In the genomic region with DNA sequence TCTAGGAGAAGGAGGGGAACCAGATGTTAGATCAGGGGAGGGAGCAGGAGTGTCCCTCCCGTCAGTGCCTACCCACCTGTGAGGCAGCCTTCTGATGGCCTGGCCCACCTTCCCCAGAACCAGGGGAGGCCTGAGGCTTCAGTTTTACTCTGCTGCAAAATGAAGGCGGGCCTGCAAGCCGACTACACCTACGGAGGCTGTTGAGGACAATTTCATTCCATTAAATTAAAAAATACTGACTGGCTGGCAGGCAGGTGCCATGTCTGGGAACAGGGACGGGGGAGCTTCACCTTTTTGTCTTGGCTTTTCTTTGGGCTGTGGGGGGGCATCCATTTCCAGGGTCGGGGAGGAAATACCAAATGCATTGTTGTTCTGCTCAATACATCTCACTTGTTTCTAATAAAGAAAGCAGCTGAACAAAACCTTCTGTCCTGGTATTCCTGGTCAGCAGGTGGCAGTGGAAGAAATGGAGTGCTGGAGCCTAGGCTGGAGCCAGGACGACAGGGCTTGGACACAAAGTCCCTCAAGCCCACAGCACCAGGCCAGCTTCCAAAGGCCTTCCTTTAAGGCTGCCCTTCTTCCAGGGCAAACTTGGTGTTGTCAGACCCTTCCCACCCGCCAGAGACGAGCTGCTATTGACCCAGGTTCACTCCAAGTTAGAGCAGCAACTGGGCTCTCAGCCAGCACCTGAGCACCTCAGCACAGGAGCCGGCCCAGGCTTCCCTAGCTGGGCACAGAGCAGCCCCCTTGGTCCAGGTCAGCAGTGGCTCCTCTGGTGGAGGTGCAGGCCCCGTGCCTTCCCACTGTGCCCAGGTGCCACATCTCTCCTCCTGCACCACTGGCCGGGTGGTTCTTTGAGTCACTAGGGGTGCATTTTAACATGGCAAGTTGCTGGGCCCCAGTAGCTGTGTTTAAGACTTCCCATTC, we compare ENCODE assay signal across 14 cellular contexts. TPM values are rescaled to one million over a fixed set of nuclear protein-coding genes. Genes with fewer than 3 reads are reported as not detected.
A peak's percentile ranks its signal among the peaks of the same experiment; 100 is the strongest.
DNase-seq lines count a peak whose midpoint lies in the region; ATAC-seq and TF ChIP-seq lines count a peak whose summit lies in the region.
"Had no signal": no experiment of that assay in that cellular context is flagged by ENCODE, and none has a peak within 500 bp of the region (broad histone marks: within the 10 kb centered on the region; RNA-seq: fewer than 3 reads in every experiment).

No MANE protein-coding gene starts in this region.

- H3K9me3 Mint-ChIP-seq in mesothelial cell of epicardium (no peaks in the 10 kb centered on the region), natural killer cell (no peaks in the 10 kb centered on the region)
- H3K9me3 Mint-ChIP-seq in activated T-helper 2 cell treated with anti-CD3 and anti-CD28 coated beads, Interferon-gamma antibody, Interleukin-2, Interleukin-4, amounts not matched to agents 10 μg/mL and 5 μg/mL and 100 μg/mL, durations not matched to agents 14 hours and 24 hours and 36 hours, result no peaks in the 10 kb centered on the region

- BruUV-seq in A673 (replicated peaks; lab: Mats Ljungman, UMichigan), result no TSS peak

- H3K27me3 ChIP-seq in AG04450 (ENCODE audit: control insufficient read depth, insufficient read depth, low read length) (no peaks in the 10 kb centered on the region), dorsolateral prefrontal cortex (no peaks in the 10 kb centered on the region), A673 (replicated peaks; ENCODE audit: insufficient read depth, low read depth, low read length, poor library complexity) (no peaks in the 10 kb centered on the region)

- intact Hi-C loops in dorsolateral prefrontal cortex (cut with DNase I), result no loop called here
- intact Hi-C loops in A673 (cut with micrococcal nuclease; ENCODE audit: unreplicated experiment), result no loop called here
- intact Hi-C loops in activated T-helper 2 cell treated with anti-CD3 and anti-CD28 coated beads, Interferon-gamma antibody, Interleukin-2, Interleukin-4, amounts not matched to agents 10 μg/mL and 5 μg/mL and 100 μg/mL, durations not matched to agents 14 hours and 24 hours and 36 hours (cut with micrococcal nuclease), result no loop called here
- intact Hi-C loops in natural killer cell (cut with micrococcal nuclease), result no loop called here

- no peak for ATAC-seq in natural killer cell

- peaks cover 10% of the 10 kb centered on the region for H3K36me3 ChIP-seq in A673 (ENCODE audit: insufficient read depth, low read length, poor library complexity, severe bottlenecking)

- TF ChIP-seq CTCF in AG04450 (IDR thresholded peaks at IDR 0.05; ENCODE audit: low read depth, low read length), result 0 out of 2 replicates have a peak, but pooled peaks have one; percentile 7
- TF ChIP-seq CTCF in dorsolateral prefrontal cortex (IDR thresholded peaks at IDR 0.05 in 54 of 56, conservative IDR thresholded peaks at IDR 0.05 in 2 of 56; ENCODE audit: low read depth in 1 of 56, partially characterized antibody in 56 of 56), result no peak
- no peak for TF ChIP-seq CTCF in mesothelial cell of epicardium (IDR thresholded peaks at IDR 0.05; ENCODE audit: unreplicated experiment)
- TF ChIP-seq CTCF in A673 (conservative IDR thresholded peaks at IDR 0.05; ENCODE audit: low read depth, low read length), result no peak
- TF ChIP-seq CTCF in natural killer cell (IDR thresholded peaks at IDR 0.05), result no peak

- H3K27ac ChIP-seq in AG04450 (ENCODE audit: low read depth, low read length) (peak overlapping the region; percentile 21), dorsolateral prefrontal cortex (peak overlapping the region in 41 of 59 donors; percentile 2 to 86 (median 53)), A673 (ENCODE audit: low read depth, low read length, poor library complexity, severe bottlenecking) (no peak overlapping the region)

- no peak for DNase-seq in AG04450 (ENCODE audit: low read depth, low spot score)
- DNase-seq in NCI-H460 (ENCODE audit: extremely low read depth, low read depth), result peak; percentile 54
- DNase-seq in dorsolateral prefrontal cortex, result no peak
- no peak for DNase-seq in mesothelial cell of epicardium (ENCODE audit: low spot score in 2 of 2, unreplicated experiment in 2 of 2)
- no peak for DNase-seq in effector CD8-positive, alpha-beta T cell (lab: John Stamatoyannopoulos, UW)
- DNase-seq in A673 (ENCODE audit: low spot score), result no peak
- DNase-seq in activated T-helper 2 cell treated with anti-CD3 and anti-CD28 coated beads, Interferon-gamma antibody, Interleukin-2, Interleukin-4, amounts not matched to agents 10 μg/mL and 5 μg/mL and 100 μg/mL, durations not matched to agents 14 hours and 24 hours and 36 hours (ENCODE audit: low spot score), result no peak
- DNase-seq in natural killer cell, result no peak
- DNase-seq: activated CD4-positive, alpha-beta T cell treated with anti-CD3 and anti-CD28 coated beads for 48 hours; activated effector memory CD4-positive, alpha-beta T cell treated with Interleukin-2 at 50 U/mL for 16 hours; hippocampal formation; NCI-H1105 treated with DMSO at 0.1 percent for 48 hours; SW 1271; trophoblast cell had no signal

- H3K27me3 Mint-ChIP-seq in mesothelial cell of epicardium (ENCODE audit: low read depth), result no peaks in the 10 kb centered on the region
- H3K27me3 Mint-ChIP-seq in activated T-helper 2 cell treated with anti-CD3 and anti-CD28 coated beads, Interferon-gamma antibody, Interleukin-2, Interleukin-4, amounts not matched to agents 10 μg/mL and 5 μg/mL and 100 μg/mL, durations not matched to agents 14 hours and 24 hours and 36 hours (ENCODE audit: low read depth), result no peaks in the 10 kb centered on the region
- no peaks in the 10 kb centered on the region for H3K27me3 Mint-ChIP-seq in natural killer cell (ENCODE audit: low read depth in 2 of 2)

- H3K36me3 Mint-ChIP-seq in mesothelial cell of epicardium, result peaks cover 8% of the 10 kb centered on the region
- peaks cover 41% of the 10 kb centered on the region for H3K36me3 Mint-ChIP-seq in activated T-helper 2 cell treated with anti-CD3 and anti-CD28 coated beads, Interferon-gamma antibody, Interleukin-2, Interleukin-4, amounts not matched to agents 10 μg/mL and 5 μg/mL and 100 μg/mL, durations not matched to agents 14 hours and 24 hours and 36 hours (ENCODE audit: low read depth)
- H3K36me3 Mint-ChIP-seq in natural killer cell, result no peaks in the 10 kb centered on the region

- H3K27ac Mint-ChIP-seq in mesothelial cell of epicardium (peak overlapping the region; percentile 83), natural killer cell (peak overlapping the region in 1 of 2 donors; percentile 56)
- no peak overlapping the region for H3K27ac Mint-ChIP-seq in activated T-helper 2 cell treated with anti-CD3 and anti-CD28 coated beads, Interferon-gamma antibody, Interleukin-2, Interleukin-4, amounts not matched to agents 10 μg/mL and 5 μg/mL and 100 μg/mL, durations not matched to agents 14 hours and 24 hours and 36 hours

- no peaks in the 10 kb centered on the region for H3K4me1 Mint-ChIP-seq in mesothelial cell of epicardium
- H3K4me1 Mint-ChIP-seq in activated T-helper 2 cell treated with anti-CD3 and anti-CD28 coated beads, Interferon-gamma antibody, Interleukin-2, Interleukin-4, amounts not matched to agents 10 μg/mL and 5 μg/mL and 100 μg/mL, durations not matched to agents 14 hours and 24 hours and 36 hours (ENCODE audit: low read depth), result no peaks in the 10 kb centered on the region
- peaks cover 0 to 6% of the 10 kb centered on the region in 2 donors for H3K4me1 Mint-ChIP-seq in natural killer cell

- CTCF ChIA-PET in AG04450 (lab: Charles Lee), result interaction anchor here (0.6 to 1.8 kb wide), 4 partner anchors 9 to 270 kb away, joined by 3 to 9 read pairs (median 6); a partner anchor contains a TSS
- CTCF ChIA-PET in A673 (lab: Charles Lee), result no interaction called here

- H3K4me3 Mint-ChIP-seq in mesothelial cell of epicardium (no peak overlapping the region), natural killer cell (no peak overlapping the region)
- no peak overlapping the region for H3K4me3 Mint-ChIP-seq in activated T-helper 2 cell treated with anti-CD3 and anti-CD28 coated beads, Interferon-gamma antibody, Interleukin-2, Interleukin-4, amounts not matched to agents 10 μg/mL and 5 μg/mL and 100 μg/mL, durations not matched to agents 14 hours and 24 hours and 36 hours (ENCODE audit: low read depth)

- H3K4me3 ChIP-seq in AG04450 (ENCODE audit: low read depth, low read length) (no peak overlapping the region), dorsolateral prefrontal cortex (no peak overlapping the region), A673 (ENCODE audit: low read depth, low read length, poor library complexity, severe bottlenecking) (no peak overlapping the region)

- POLR2A ChIA-PET in AG04450 (lab: Yijun Ruan, JAX), result interaction anchor here (1.2 kb wide), 1 partner anchor 19 kb away, joined by 3 read pairs; no protein-coding TSS in a partner anchor
- POLR2A ChIA-PET in A673 (lab: Charles Lee; ENCODE audit: low non-redundant PET), result no interaction called here

- no peaks in the 10 kb centered on the region; the same call in 1 of the 2 replicates for H3K9me3 ChIP-seq in AG04450 (ENCODE audit: control insufficient read depth, insufficient read depth, low read length)
- no peaks in the 10 kb centered on the region for H3K9me3 ChIP-seq in A673 (ENCODE audit: low read depth, low read length, poor library complexity, severe bottlenecking)

- H3K4me1 ChIP-seq in A673 (ENCODE audit: insufficient read depth, low read length, poor library complexity, severe bottlenecking), result no peaks in the 10 kb centered on the region

RNA-seq across cellular contexts. Expression of a gene that starts 23.5 kb away (rescaled TPM):
- polyA plus RNA-seq in AG04450 (2011; rRNA removed), result 28.2 and 42.3 TPM in 2 replicates
- polyA minus RNA-seq in AG04450 (2011; rRNA and poly(A)+ RNA removed), result 64.1 and 86.5 TPM in 2 replicates
- 92.9 and 99.6 TPM in 2 replicates for total RNA-seq in NCI-H460 (2014; rRNA removed; shearing (Covaris generic))
- polyA plus RNA-seq in NCI-H460 (2014; cell fraction: nucleus; rRNA removed), result 78.6 and 108 TPM in 2 replicates
- total RNA-seq in dorsolateral prefrontal cortex (100 to 1,000 TPM in 42 of 120 experiments, 10 to 100 TPM in 78; 51.7 to 195 (median 91.1) TPM), mesothelial cell of epicardium (46.6 to 54.0 TPM (median 52.6 TPM) in 3 replicates), A673 (2021) (12.0 and 18.5 TPM in 2 replicates), natural killer cell (1 to 10 TPM; 2.5 to 2.9 (median 2.5) TPM)
- 4.0 and 4.4 TPM in 2 replicates for total RNA-seq in activated T-helper 2 cell treated with anti-CD3 and anti-CD28 coated beads, Interferon-gamma antibody, Interleukin-2, Interleukin-4, amounts not matched to agents 10 μg/mL and 5 μg/mL and 100 μg/mL, durations not matched to agents 14 hours and 24 hours and 36 hours

RNA-seq across cellular contexts. Expression of a gene that starts 26.6 kb away (rescaled TPM):
- 4.0 and 4.7 TPM in 2 replicates for polyA plus RNA-seq in AG04450 (2011; rRNA removed)
- 2.6 TPM in 2 replicates for polyA minus RNA-seq in AG04450 (2011; rRNA and poly(A)+ RNA removed)
- 12.0 and 12.3 TPM in 2 replicates for total RNA-seq in NCI-H460 (2014; rRNA removed; shearing (Covaris generic))
- 42.4 and 51.4 TPM in 2 replicates for polyA plus RNA-seq in NCI-H460 (2014; cell fraction: nucleus; rRNA removed)
- 10 to 100 TPM; 15.7 to 37.1 (median 23.9) TPM for total RNA-seq in dorsolateral prefrontal cortex
- total RNA-seq in mesothelial cell of epicardium, result 17.0 to 17.4 TPM (median 17.4 TPM) in 3 replicates
- total RNA-seq in A673 (2021), result 1.4 and 4.2 TPM in 2 replicates
- 12.8 and 15.9 TPM in 2 replicates for total RNA-seq in activated T-helper 2 cell treated with anti-CD3 and anti-CD28 coated beads, Interferon-gamma antibody, Interleukin-2, Interleukin-4, amounts not matched to agents 10 μg/mL and 5 μg/mL and 100 μg/mL, durations not matched to agents 14 hours and 24 hours and 36 hours
- 10 to 100 TPM; 12.0 to 15.9 (median 14.2) TPM for total RNA-seq in natural killer cell

RNA-seq across cellular contexts. Expression of a gene that starts 39.4 kb away (rescaled TPM):
- polyA plus RNA-seq in AG04450 (2011; rRNA removed), result 12.4 and 13.2 TPM in 2 replicates
- polyA minus RNA-seq in AG04450 (2011; rRNA and poly(A)+ RNA removed), result 10.0 and 11.4 TPM in 2 replicates
- 11.5 and 19.0 TPM in 2 replicates for total RNA-seq in NCI-H460 (2014; rRNA removed; shearing (Covaris generic))
- 5.2 and 7.5 TPM in 2 replicates for polyA plus RNA-seq in NCI-H460 (2014; cell fraction: nucleus; rRNA removed)
- total RNA-seq in dorsolateral prefrontal cortex, result 10 to 100 TPM; 21.0 to 74.9 (median 50.4) TPM
- 38.2 to 40.6 TPM (median 38.8 TPM) in 3 replicates for total RNA-seq in mesothelial cell of epicardium
- total RNA-seq in A673 (2021), result 21.2 and 22.1 TPM in 2 replicates
- total RNA-seq in activated T-helper 2 cell treated with anti-CD3 and anti-CD28 coated beads, Interferon-gamma antibody, Interleukin-2, Interleukin-4, amounts not matched to agents 10 μg/mL and 5 μg/mL and 100 μg/mL, durations not matched to agents 14 hours and 24 hours and 36 hours, result 46.4 and 48.1 TPM in 2 replicates
- total RNA-seq in natural killer cell, result 10 to 100 TPM; 64.9 to 80.7 (median 79.8) TPM

RNA-seq across cellular contexts. Expression of a gene that starts 47.7 kb away (rescaled TPM):
- 60.6 and 63.6 TPM in 2 replicates for polyA plus RNA-seq in AG04450 (2011; rRNA removed)
- polyA minus RNA-seq in AG04450 (2011; rRNA and poly(A)+ RNA removed), result 62.0 and 70.9 TPM in 2 replicates
- total RNA-seq in NCI-H460 (2014; rRNA removed; shearing (Covaris generic)), result 88.9 and 561 TPM in 2 replicates
- polyA plus RNA-seq in NCI-H460 (2014; cell fraction: nucleus; rRNA removed), result 66.9 and 86.9 TPM in 2 replicates
- total RNA-seq in dorsolateral prefrontal cortex, result 100 to 1,000 TPM; 111 to 220 (median 159) TPM
- 80.6 to 86.1 TPM (median 80.9 TPM) in 3 replicates for total RNA-seq in mesothelial cell of epicardium
- 108 and 118 TPM in 2 replicates for total RNA-seq in A673 (2021)
- total RNA-seq in activated T-helper 2 cell treated with anti-CD3 and anti-CD28 coated beads, Interferon-gamma antibody, Interleukin-2, Interleukin-4, amounts not matched to agents 10 μg/mL and 5 μg/mL and 100 μg/mL, durations not matched to agents 14 hours and 24 hours and 36 hours, result 165 and 173 TPM in 2 replicates
- total RNA-seq in natural killer cell, result 10 to 100 TPM; 56.6 to 94.7 (median 77.6) TPM

RNA-seq across cellular contexts. Expression of a gene that starts 52.8 kb away (rescaled TPM):
- 4.2 and 4.5 TPM in 2 replicates for polyA plus RNA-seq in AG04450 (2011; rRNA removed)
- 3.2 and 5.0 TPM in 2 replicates for polyA minus RNA-seq in AG04450 (2011; rRNA and poly(A)+ RNA removed)
- total RNA-seq in NCI-H460 (2014; rRNA removed; shearing (Covaris generic)), result 4.0 and 6.4 TPM in 2 replicates
- 9.2 and 9.3 TPM in 2 replicates for polyA plus RNA-seq in NCI-H460 (2014; cell fraction: nucleus; rRNA removed)
- 10 to 100 TPM in 73 of 120 experiments, 1 to 10 TPM in 47; 5.1 to 16.7 (median 10.8) TPM for total RNA-seq in dorsolateral prefrontal cortex
- 6.5 to 9.6 TPM (median 7.7 TPM) in 3 replicates for total RNA-seq in mesothelial cell of epicardium
- 4.6 and 4.8 TPM in 2 replicates for total RNA-seq in A673 (2021)
- total RNA-seq in activated T-helper 2 cell treated with anti-CD3 and anti-CD28 coated beads, Interferon-gamma antibody, Interleukin-2, Interleukin-4, amounts not matched to agents 10 μg/mL and 5 μg/mL and 100 μg/mL, durations not matched to agents 14 hours and 24 hours and 36 hours, result 7.5 and 7.8 TPM in 2 replicates
- 1 to 10 TPM; 4.1 to 5.3 (median 4.5) TPM for total RNA-seq in natural killer cell
